Comparison of ENCODE assay signal across 9 cellular contexts in genomic region chr4:73704314-73705055, GRCh38. TPM values are rescaled to one million over a fixed set of nuclear protein-coding genes. Genes with fewer than 3 reads are reported as not detected.
DNase-seq lines count a peak whose midpoint lies in the region; ATAC-seq, FAIRE-seq and TF ChIP-seq lines count a peak whose summit lies in the region.
"Had no signal": no experiment of that assay in that cellular context is flagged by ENCODE, and none has a peak within 500 bp of the region (broad histone marks: within the 10 kb centered on the region; RNA-seq: fewer than 3 reads in every experiment).

No MANE protein-coding gene starts in this region.

- H3K36me3 ChIP-seq in keratinocyte (ENCODE audit: control insufficient read depth in 2 of 2, extremely low read depth in 1 of 2, insufficient read depth in 2 of 2, low read length in 2 of 2) (no peaks in the 10 kb centered on the region), tibial nerve (no peaks in the 10 kb centered on the region)
- no peaks in the 10 kb centered on the region for H3K36me3 ChIP-seq in CD8-positive, alpha-beta memory T cell (ENCODE audit: insufficient read depth, low read length)

- TF ChIP-seq CTCF in NB4 (IDR thresholded peaks at IDR 0.05; ENCODE audit: low read depth, low read length) (no peak), keratinocyte (optimal IDR thresholded peaks at IDR 0.05 in 1 of 3, IDR thresholded peaks at IDR 0.05 in 1 of 3, conservative IDR thresholded peaks at IDR 0.05 in 1 of 3; ENCODE audit: extremely low read depth in 1 of 3, insufficient read depth in 2 of 3, low read length in 3 of 3) (no peak), tibial nerve (IDR thresholded peaks at IDR 0.05) (peak in 1 of 5 experiments; percentile 13)

- H3K4me1 ChIP-seq in keratinocyte (ENCODE audit: control insufficient read depth, extremely low read depth, insufficient read depth, low read length) = peaks cover 72% of the 10 kb centered on the region
- peaks cover 0 to 31% (median 9%) of the 10 kb centered on the region in 4 donors for H3K4me1 ChIP-seq in tibial nerve
- H3K4me1 ChIP-seq in CD8-positive, alpha-beta memory T cell (ENCODE audit: insufficient read depth, low read length) = no peaks in the 10 kb centered on the region

- no peaks in the 10 kb centered on the region for H3K9me3 ChIP-seq in keratinocyte (ENCODE audit: control insufficient read depth, low read depth, low read length)
- H3K9me3 ChIP-seq in tibial nerve = no peaks in the 10 kb centered on the region
- H3K9me3 ChIP-seq in CD8-positive, alpha-beta memory T cell (ENCODE audit: low read length) = no peaks in the 10 kb centered on the region

- H3K4me3 ChIP-seq in NB4 (ENCODE audit: low read depth, low read length) = no peak overlapping the region
- peak overlapping the region in 2 of 3 experiments; percentile 7 to 32 for H3K4me3 ChIP-seq in keratinocyte (ENCODE audit: control insufficient read depth in 2 of 3, extremely low read depth in 1 of 3, insufficient read depth in 2 of 3, low read depth in 1 of 3, low read length in 3 of 3)
- no peak overlapping the region for H3K4me3 ChIP-seq in tibial nerve
- no peak overlapping the region for H3K4me3 ChIP-seq in CD8-positive, alpha-beta memory T cell (ENCODE audit: low read length)

- peak overlapping the region; percentile 17 for H2AFZ ChIP-seq in keratinocyte (ENCODE audit: control insufficient read depth, low read length)

- no peak for TF ChIP-seq POLR2A in NB4 (IDR thresholded peaks at IDR 0.05; ENCODE audit: extremely low read depth, insufficient read length)
- no peak for TF ChIP-seq POLR2A in tibial nerve (IDR thresholded peaks at IDR 0.05)

- no peaks in the 10 kb centered on the region for H3K4me1 Mint-ChIP-seq in CD8-positive, alpha-beta memory T cell
- H3K4me1 Mint-ChIP-seq: IgD-negative memory B cell had no signal

- no peak overlapping the region for H3K4me3 Mint-ChIP-seq in CD8-positive, alpha-beta memory T cell
- H3K4me3 Mint-ChIP-seq: IgD-negative memory B cell had no signal

- peaks cover 0 to 3% of the 10 kb centered on the region in 2 donors for H3K27me3 Mint-ChIP-seq in CD8-positive, alpha-beta memory T cell

- WGBS in tibial nerve, 2 donors = 11 to 13% methylated on average over 9 of the region's 9 CpGs

- H3K9ac ChIP-seq in keratinocyte (ENCODE audit: control insufficient read depth, extremely low read depth, insufficient read depth, low read length) = peak overlapping the region; percentile 50

- dilution Hi-C loops in keratinocyte (cut with MboI; ENCODE audit: extremely low pct_ligation_motif_present, low sequenced_read_pairs) = no loop called here

- peak; percentile 98 for DNase-seq in NB4 (ENCODE audit: low read depth)
- peak; percentile 94 for DNase-seq in astrocyte of the hippocampus (ENCODE audit: low read depth, low spot score)
- peak; percentile 98 for DNase-seq in keratinocyte (ENCODE audit: low read depth, low spot score)
- peak; percentile 43 to 89 for DNase-seq in tibial nerve (ENCODE audit: low spot score in 2 of 2)
- no peak for DNase-seq in stimulated activated CD4-positive, alpha-beta T cell treated with anti-CD3 and anti-CD28 coated beads, Interleukin-2, amount 100 ng/mL, for 24 hours
- DNase-seq in CD8-positive, alpha-beta memory T cell = no peak
- no peak for DNase-seq in cerebellum (ENCODE audit: low spot score)

- POLR2A ChIA-PET in CD8-positive, alpha-beta memory T cell (lab: Charles Lee) = no interaction called here

- H3K4me2 ChIP-seq in keratinocyte (ENCODE audit: control insufficient read depth, extremely low read depth, insufficient read depth, low read depth, low read length) = peak overlapping the region; percentile 74

- H3K27ac ChIP-seq in keratinocyte (ENCODE audit: control insufficient read depth, insufficient read depth, low read length) (peak overlapping the region; percentile 79), tibial nerve (peak overlapping the region in 2 of 4 donors; percentile 62 to 73)
- H3K27ac ChIP-seq in CD8-positive, alpha-beta memory T cell (ENCODE audit: low read depth, low read length) = no peak overlapping the region

- peaks cover 0 to 2% (median 0%) of the 10 kb centered on the region in 5 donors for H3K9me3 Mint-ChIP-seq in CD8-positive, alpha-beta memory T cell
- H3K9me3 Mint-ChIP-seq: IgD-negative memory B cell had no signal

- H3K27me3 ChIP-seq in keratinocyte (ENCODE audit: control insufficient read depth, extremely low read depth, insufficient read depth, low read length) = no peaks in the 10 kb centered on the region
- no peaks in the 10 kb centered on the region for H3K27me3 ChIP-seq in tibial nerve
- no peaks in the 10 kb centered on the region for H3K27me3 ChIP-seq in CD8-positive, alpha-beta memory T cell (ENCODE audit: insufficient read depth, low read length, poor library complexity, severe bottlenecking)

- CTCF ChIA-PET in CD8-positive, alpha-beta memory T cell (lab: Charles Lee) = no interaction called here

- no peaks in the 10 kb centered on the region for H3K79me2 ChIP-seq in keratinocyte (ENCODE audit: control insufficient read depth, insufficient read depth, low read length)

- H3K36me3 Mint-ChIP-seq in CD8-positive, alpha-beta memory T cell = no peaks in the 10 kb centered on the region
- H3K36me3 Mint-ChIP-seq: IgD-negative memory B cell had no signal

- no peaks in the 10 kb centered on the region for H3K9me1 ChIP-seq in keratinocyte (ENCODE audit: control insufficient read depth, extremely low read depth, insufficient read depth, low read length)

- peak; percentile 37 to 98 for TF ChIP-seq EP300 in tibial nerve (IDR thresholded peaks at IDR 0.05)

- no peak overlapping the region for H3K27ac Mint-ChIP-seq in CD8-positive, alpha-beta memory T cell
- H3K27ac Mint-ChIP-seq: IgD-negative memory B cell had no signal

- peak; percentile 52 for ATAC-seq in GM18867 (IDR thresholded peaks at IDR 0.05; ENCODE audit: unreplicated experiment)

- no peaks in the 10 kb centered on the region for H4K20me1 ChIP-seq in keratinocyte (ENCODE audit: control insufficient read depth, extremely low read depth, insufficient read depth, low read length)

- FAIRE-seq in keratinocyte (lab: Jason Lieb, UNC) = peak; percentile 99

RNA-seq across cellular contexts. Expression of gene CXCL8, which starts 35.9 kb away (rescaled TPM):
- 2.7 to 65.4 TPM (median 23.4 TPM) in 3 replicates for polyA plus RNA-seq in keratinocyte
- polyA plus RNA-seq in keratinocyte (2011; ENCODE audit: low read depth) = 5.1 TPM
- polyA plus RNA-seq in keratinocyte (2011; cell fraction: cytosol; rRNA removed) = 7.6 and 11.8 TPM in 2 replicates
- polyA plus RNA-seq in keratinocyte (2011; cell fraction: nucleus; rRNA removed) = 56.0 and 72.0 TPM in 2 replicates
- 3.7 and 8.9 TPM in 2 replicates for polyA plus RNA-seq in keratinocyte (2012; ENCODE audit: low replicate concordance)
- 4.8 to 21.1 TPM (median 11.8 TPM) in 3 replicates for polyA minus RNA-seq in keratinocyte
- 2.3 TPM for polyA minus RNA-seq in keratinocyte (2011; cell fraction: cytosol; rRNA and poly(A)+ RNA removed)
- 29.4 and 69.4 TPM in 2 replicates for polyA minus RNA-seq in keratinocyte (2011; cell fraction: nucleus; rRNA and poly(A)+ RNA removed)
- total RNA-seq in tibial nerve = 10 to 100 TPM in 1 of 4 donors, 1 to 10 TPM in 1, under 1 TPM in 2; 0.22 to 10.8 (median 1.3) TPM
- total RNA-seq in CD8-positive, alpha-beta memory T cell = under 1 TPM; 0.42 to 0.51 TPM
- not detected for polyA plus RNA-seq in CD8-positive, alpha-beta memory T cell
- total RNA-seq in cerebellum = 2.0 TPM

Comparison
In these comparisons a context has a peak if more than half of its experiments do, and no peak if none do; other contexts are left out.
1. DNase-seq: peak in NB4 (single experiment), astrocyte of the hippocampus (single experiment), keratinocyte (single experiment) and tibial nerve (2 of 2); none in stimulated activated CD4-positive, alpha-beta T cell treated with anti-CD3 and anti-CD28 coated beads, Interleukin-2, amount 100 ng/mL, for 24 hours (0 of 2), CD8-positive, alpha-beta memory T cell (0 of 5) and cerebellum (single experiment).
2. H3K4me3 ChIP-seq: peak in keratinocyte (2 of 3); none in NB4 (single experiment), tibial nerve (0 of 4) and CD8-positive, alpha-beta memory T cell (single experiment).